ENCODE assay signal across 11 cellular contexts in the genomic region with DNA sequence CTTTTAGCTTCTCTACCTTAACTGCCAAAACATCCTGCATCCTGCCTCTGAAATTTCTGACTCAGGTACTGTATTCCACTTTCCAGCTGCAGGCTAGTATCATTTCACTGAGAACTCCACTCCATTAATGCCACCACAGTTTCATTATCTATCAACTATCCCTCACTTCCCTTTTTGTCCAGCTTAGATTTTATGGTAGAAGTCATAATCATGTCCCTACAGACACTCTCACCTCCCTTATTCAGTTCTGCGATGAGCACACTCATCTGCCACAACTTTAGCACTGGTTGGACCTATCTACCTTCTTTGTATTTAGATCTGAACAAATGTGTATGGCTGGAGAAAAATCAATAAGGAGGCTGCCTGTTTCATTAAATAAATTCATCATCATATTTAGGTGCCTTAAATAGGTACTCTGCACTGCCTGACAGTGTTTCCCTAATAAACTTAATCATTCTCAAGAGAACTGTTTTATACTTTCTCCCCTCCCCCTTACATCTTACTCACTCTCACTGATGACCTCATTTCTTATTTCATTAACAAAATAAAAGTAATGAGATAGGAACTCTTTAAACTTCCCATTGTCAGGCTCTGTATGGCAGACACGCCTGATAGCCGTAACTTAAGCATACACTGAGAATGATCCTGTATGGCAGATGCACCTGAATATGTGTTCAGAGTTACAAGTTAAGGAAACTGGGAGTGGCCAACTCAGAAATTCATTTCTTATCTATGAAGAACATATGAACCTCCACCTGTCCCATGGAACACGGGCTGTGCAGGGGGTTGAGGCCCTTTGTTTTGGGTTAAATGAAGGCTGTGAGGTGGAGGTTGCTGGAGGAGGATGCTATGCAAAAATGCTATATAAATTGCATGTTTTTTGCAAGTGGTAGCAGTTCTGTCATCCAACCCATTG.
DNase-seq lines count a peak whose midpoint lies in the region; ATAC-seq, FAIRE-seq and TF ChIP-seq lines count a peak whose summit lies in the region.
"Had no signal": no experiment of that assay in that cellular context is flagged by ENCODE, and none has a peak within 500 bp of the region (broad histone marks: within the 10 kb centered on the region; RNA-seq: fewer than 3 reads in every experiment).

No MANE protein-coding gene starts in this region.

- no peaks in the 10 kb centered on the region for H3K36me3 Mint-ChIP-seq in activated B cell treated with CpG ODN at 0.5 μM for 24 hours (ENCODE audit: low read depth)
- H3K36me3 Mint-ChIP-seq in activated T-helper 17 cell treated with anti-CD3 and anti-CD28 coated beads, Interleukin-2, amount 50 U/mL, for 72 hours (ENCODE audit: low read depth): no peaks in the 10 kb centered on the region

- CTCF ChIA-PET in activated B cell treated with CpG ODN at 0.5 μM for 24 hours (lab: Charles Lee): no interaction called here

- TF ChIP-seq POLR2A in GM12891 (IDR thresholded peaks at IDR 0.05; ENCODE audit: low read depth, low read length): no peak

- intact Hi-C loops in activated B cell treated with CpG ODN at 0.5 μM for 24 hours (cut with micrococcal nuclease): loop anchor here (2.0 to 5.0 kb wide), 3 partner anchors 14 to 93 kb away; no protein-coding TSS in a partner anchor

- no peaks in the 10 kb centered on the region for H3K27me3 Mint-ChIP-seq in activated B cell treated with CpG ODN at 0.5 μM for 24 hours
- no peaks in the 10 kb centered on the region for H3K27me3 Mint-ChIP-seq in activated T-helper 17 cell treated with anti-CD3 and anti-CD28 coated beads, Interleukin-2, amount 50 U/mL, for 72 hours

- H3K9me3 Mint-ChIP-seq in activated B cell treated with CpG ODN at 0.5 μM for 24 hours: no peaks in the 10 kb centered on the region
- no peaks in the 10 kb centered on the region for H3K9me3 Mint-ChIP-seq in activated T-helper 17 cell treated with anti-CD3 and anti-CD28 coated beads, Interleukin-2, amount 50 U/mL, for 72 hours

- peaks cover 51% of the 10 kb centered on the region for H3K4me1 Mint-ChIP-seq in activated B cell treated with CpG ODN at 0.5 μM for 24 hours
- H3K4me1 Mint-ChIP-seq in activated T-helper 17 cell treated with anti-CD3 and anti-CD28 coated beads, Interleukin-2, amount 50 U/mL, for 72 hours: peaks cover 6% of the 10 kb centered on the region

- FAIRE-seq in GM12891 (lab: Jason Lieb, UNC): peak; percentile 74
- no peak for FAIRE-seq in RCC 7860 (lab: Jason Lieb, UNC)

- DNase-seq in GM12891 (ENCODE audit: insufficient read length, low spot score): peak; percentile 15
- DNase-seq in activated B cell treated with CpG ODN at 0.5 μM for 24 hours: no peak
- DNase-seq in hypothalamus (lab: John Stamatoyannopoulos, UW): no peak
- DNase-seq in COLO829 (ENCODE audit: low spot score): no peak
- no peak for DNase-seq in RCC 7860 (ENCODE audit: low spot score)
- DNase-seq: colonic mucosa, kidney glomerular epithelial cell, upper lobe of left lung had no signal

- H3K27ac Mint-ChIP-seq in activated B cell treated with CpG ODN at 0.5 μM for 24 hours: peak overlapping the region; percentile 27
- H3K27ac Mint-ChIP-seq in activated T-helper 17 cell treated with anti-CD3 and anti-CD28 coated beads, Interleukin-2, amount 50 U/mL, for 72 hours: no peak overlapping the region

- POLR2A ChIA-PET in activated B cell treated with CpG ODN at 0.5 μM for 24 hours (lab: Charles Lee): no interaction called here

- TF ChIP-seq CTCF in activated B cell treated with CpG ODN at 0.5 μM for 24 hours (IDR thresholded peaks at IDR 0.05): no peak

- H3K4me3 Mint-ChIP-seq in activated B cell treated with CpG ODN at 0.5 μM for 24 hours: no peak overlapping the region
- no peak overlapping the region for H3K4me3 Mint-ChIP-seq in activated T-helper 17 cell treated with anti-CD3 and anti-CD28 coated beads, Interleukin-2, amount 50 U/mL, for 72 hours

- ATAC-seq in GM21367 (IDR thresholded peaks at IDR 0.05; ENCODE audit: unreplicated experiment): peak; percentile 35
- peak; percentile 62 for ATAC-seq in HG03103 (IDR thresholded peaks at IDR 0.05; ENCODE audit: low read depth, unreplicated experiment)
- peak; percentile 73 for ATAC-seq in activated B cell treated with CpG ODN at 0.5 μM for 24 hours (ENCODE audit: low read depth)
- ATAC-seq in activated T-helper 17 cell treated with anti-CD3 and anti-CD28 coated beads, Interleukin-2, amount 50 U/mL, for 72 hours (replicated peaks): no peak

TF ChIP-seq in GM12891, 5 proteins besides CTCF, POLR2A, EP300 and RAD21:
- peak; percentile 98 for TF ChIP-seq SPI1 (IDR thresholded peaks at IDR 0.05; ENCODE audit: low read depth, low read length)
- no peak for TF ChIP-seq POLR2AphosphoS5 (IDR thresholded peaks at IDR 0.05; ENCODE audit: low read depth, low read length)
- TF ChIP-seq PAX5 (IDR thresholded peaks at IDR 0.05; ENCODE audit: insufficient read depth, low read length, severe bottlenecking): no peak
